24 cellular contexts compared by ENCODE assay signal in genomic region chr2:216571909-216572513, GRCh38.
DNase-seq lines count a peak whose midpoint lies in the region; ATAC-seq and TF ChIP-seq lines count a peak whose summit lies in the region.
"Had no signal": no experiment of that assay in that cellular context is flagged by ENCODE, and none has a peak within 500 bp of the region (broad histone marks: within the 10 kb centered on the region; RNA-seq: fewer than 3 reads in every experiment).

No MANE protein-coding gene starts in this region.

- DNase-seq in left ventricle myocardium inferior = no peak
- DNase-seq in Right ventricle myocardium superior = no peak
- peak; percentile 21 for DNase-seq in SW480 (ENCODE audit: low spot score)
- peak; percentile 12 for DNase-seq in kidney tubule cell (ENCODE audit: low spot score)
- DNase-seq in upper lobe of right lung = no peak
- no peak for DNase-seq in NCI-H2081 (lab: John Stamatoyannopoulos, UW)
- DNase-seq in testis = no peak
- DNase-seq: ACHN; activated CD4-positive, alpha-beta T cell treated with anti-CD3 and anti-CD28 coated beads, Interleukin-2, amount 50 U/mL, for 4 hours; dermis blood vessel endothelial cell; DMS79; glutamatergic neuron; kidney glomerular epithelial cell; naive B cell; NCI-H1105 treated with DMSO at 0.1 percent for 48 hours; NCI-H2081 treated with DMSO at 0.1 percent for 48 hours; NCI-H446; OCI-M1 had no signal

- intact Hi-C loops in left ventricle myocardium inferior (cut with micrococcal nuclease) = no loop called here
- intact Hi-C loops in Right ventricle myocardium superior (cut with DNase I) = loop anchor here (5.0 kb wide), 1 partner anchor 35 kb away; no protein-coding TSS in a partner anchor
- intact Hi-C loops in upper lobe of right lung (cut with DNase I) = no loop called here
- intact Hi-C loops in testis (cut with DNase I; ENCODE audit: low total_unique reads) = no loop called here

- H3K4me3 ChIP-seq in left ventricle myocardium inferior (no peak overlapping the region), upper lobe of right lung (no peak overlapping the region), testis (no peak overlapping the region)
- H3K4me3 ChIP-seq: cardiac muscle cell, HAP-1, skin epidermis, suprapubic skin had no signal

- H3K36me3 ChIP-seq in left ventricle myocardium inferior = no peaks in the 10 kb centered on the region
- H3K36me3 ChIP-seq in upper lobe of right lung = no peaks in the 10 kb centered on the region
- H3K36me3 ChIP-seq in testis (ENCODE audit: low read depth, missing control alignments) = no peaks in the 10 kb centered on the region
- H3K36me3 ChIP-seq: cardiac muscle cell, HAP-1, suprapubic skin had no signal

- 77 to 83% methylated on average over 4 of the region's 4 CpGs for WGBS in testis, 2 donors

- H3K27ac ChIP-seq in left ventricle myocardium inferior (replicated peaks) (peak overlapping the region; percentile 90), upper lobe of right lung (peak overlapping the region; percentile 42), testis (no peak overlapping the region)
- H3K27ac ChIP-seq: cardiac muscle cell had no signal

- ATAC-seq in Right ventricle myocardium superior (ENCODE audit: poor library complexity) = no peak
- no peak for ATAC-seq in upper lobe of right lung
- no peak for ATAC-seq in HG02981 (IDR thresholded peaks at IDR 0.05; ENCODE audit: unreplicated experiment)
- ATAC-seq: WTC11 had no signal

- H3K27me3 ChIP-seq in left ventricle myocardium inferior (ENCODE audit: low read depth) (no peaks in the 10 kb centered on the region), upper lobe of right lung (no peaks in the 10 kb centered on the region), testis (no peaks in the 10 kb centered on the region)
- H3K27me3 ChIP-seq: cardiac muscle cell, suprapubic skin had no signal

- TF ChIP-seq POLR2A in testis (IDR thresholded peaks at IDR 0.05) = no peak

- H3K4me1 ChIP-seq in left ventricle myocardium inferior (peaks cover 45% of the 10 kb centered on the region), upper lobe of right lung (peaks cover 13% of the 10 kb centered on the region), testis (no peaks in the 10 kb centered on the region)
- H3K4me1 ChIP-seq: HAP-1 had no signal

- H3K9me3 ChIP-seq in left ventricle myocardium inferior (replicated peaks) = peaks cover 7% of the 10 kb centered on the region
- H3K9me3 ChIP-seq in upper lobe of right lung = no peaks in the 10 kb centered on the region
- H3K9me3 ChIP-seq in testis = no peaks in the 10 kb centered on the region
- H3K9me3 ChIP-seq: suprapubic skin had no signal

- TF ChIP-seq CTCF in left ventricle myocardium inferior (IDR thresholded peaks at IDR 0.05; ENCODE audit: borderline replicate concordance) = no peak
- no peak for TF ChIP-seq CTCF in upper lobe of right lung (IDR thresholded peaks at IDR 0.05)
- TF ChIP-seq CTCF in testis (IDR thresholded peaks at IDR 0.05) = no peak

Comparison
In these comparisons a context has a peak if more than half of its experiments do, and no peak if none do; other contexts are left out.
1. DNase-seq: peak in SW480 (single experiment) and kidney tubule cell (single experiment); none in left ventricle myocardium inferior (single experiment), Right ventricle myocardium superior (single experiment), upper lobe of right lung (single experiment), NCI-H2081 (0 of 2) and testis (single experiment).
2. H3K27ac ChIP-seq: peak in left ventricle myocardium inferior (single experiment) and upper lobe of right lung (single experiment); none in testis (0 of 2).